26 cellular contexts compared by ENCODE assay signal in genomic region chr7:145643981-145644380, GRCh38.
"Had no signal": no experiment of that assay in that cellular context is flagged by ENCODE, and none has a peak within 500 bp of the region (broad histone marks: within the 10 kb centered on the region; RNA-seq: fewer than 3 reads in every experiment).

No MANE protein-coding gene starts in this region.

- H2AFZ ChIP-seq: parathyroid adenoma had no signal

- H3K79me2 ChIP-seq: parathyroid adenoma had no signal

- H3K4me1 Mint-ChIP-seq: activated CD4-positive, alpha-beta T cell treated with anti-CD3 and anti-CD28 coated beads, Interleukin-2, amount 10 ng/mL, durations not matched to agents 7 days and 5 days; activated CD8-positive, alpha-beta memory T cell treated with anti-CD3 and anti-CD28 coated beads, Interleukin-2, amount 10 ng/mL, durations not matched to agents 7 days and 5 days; activated naive CD4-positive, alpha-beta T cell treated with anti-CD3 and anti-CD28 coated beads, Interleukin-2, amount 10 ng/mL, durations not matched to agents 7 days and 5 days; memory B cell; nephron progenitor cell; stimulated activated naive B cell treated with anti-CD40 and anti-IgM and Interleukin-4, amounts not matched to agents 10 μg/mL and 1 μg/mL and 100 μg/mL, for 72 hours had no signal

- H3K27ac Mint-ChIP-seq: activated CD4-positive, alpha-beta T cell treated with anti-CD3 and anti-CD28 coated beads, Interleukin-2, amount 10 ng/mL, durations not matched to agents 7 days and 5 days; activated CD8-positive, alpha-beta memory T cell treated with anti-CD3 and anti-CD28 coated beads, Interleukin-2, amount 10 ng/mL, durations not matched to agents 7 days and 5 days; activated CD8-positive, alpha-beta T cell treated with anti-CD3 and anti-CD28 coated beads for 36 hours; activated naive CD4-positive, alpha-beta T cell treated with anti-CD3 and anti-CD28 coated beads, Interleukin-2, amount 10 ng/mL, durations not matched to agents 7 days and 5 days; memory B cell; nephron progenitor cell; stimulated activated naive B cell treated with anti-CD40 and anti-IgM and Interleukin-4, amounts not matched to agents 10 μg/mL and 1 μg/mL and 100 μg/mL, for 72 hours had no signal

- H3K4me3 ChIP-seq: coronary artery, esophagus muscularis mucosa, gastrocnemius medialis, right lobe of liver, skin epidermis, vagina had no signal

- DNase-seq: activated CD4-positive, alpha-beta T cell treated with anti-CD3 and anti-CD28 coated beads, Interleukin-2, amount 10 ng/mL, durations not matched to agents 7 days and 5 days; activated CD4-positive, CD25-positive, alpha-beta regulatory T cell treated with anti-CD3 and anti-CD28 coated beads, Interleukin-2, amount 50 U/mL, for 72 hours; activated CD8-positive, alpha-beta memory T cell treated with anti-CD3 and anti-CD28 coated beads, Interleukin-2, amount 10 ng/mL, durations not matched to agents 7 days and 5 days; activated CD8-positive, alpha-beta T cell treated with anti-CD3 and anti-CD28 coated beads for 36 hours; activated effector memory CD4-positive, alpha-beta T cell treated with anti-CD3 and anti-CD28 coated beads, Interleukin-2, amount 50 U/mL, for 16 hours; activated naive CD4-positive, alpha-beta T cell treated with anti-CD3 and anti-CD28 coated beads, Interleukin-2, amount 10 ng/mL, durations not matched to agents 7 days and 5 days; activated T-cell treated with anti-CD3 and anti-CD28 coated beads for 4 hours; amygdala; gastrocnemius medialis; head of caudate nucleus; hypothalamus; left ventricle myocardium superior; nephron progenitor cell; right lobe of liver; stimulated activated CD4-positive, alpha-beta T cell treated with anti-CD3 and anti-CD28 coated beads, Interleukin-15, amount 100 ng/mL, for 24 hours; stimulated activated naive B cell treated with anti-CD40 and anti-IgM and Interleukin-4, amounts not matched to agents 10 μg/mL and 1 μg/mL and 100 μg/mL, for 72 hours; trophoblast cell; WERI-Rb-1 had no signal

- H3K27me3 ChIP-seq: esophagus muscularis mucosa, gastrocnemius medialis, right lobe of liver, vagina had no signal

- FAIRE-seq: bronchial epithelial cell, islet of Langerhans had no signal

- H3K4me1 ChIP-seq: esophagus muscularis mucosa, gastrocnemius medialis, parathyroid adenoma, right lobe of liver, vagina had no signal

- H3K36me3 Mint-ChIP-seq: activated CD8-positive, alpha-beta memory T cell treated with anti-CD3 and anti-CD28 coated beads, Interleukin-2, amount 10 ng/mL, durations not matched to agents 7 days and 5 days; activated naive CD4-positive, alpha-beta T cell treated with anti-CD3 and anti-CD28 coated beads, Interleukin-2, amount 10 ng/mL, durations not matched to agents 7 days and 5 days; memory B cell; stimulated activated naive B cell treated with anti-CD40 and anti-IgM and Interleukin-4, amounts not matched to agents 10 μg/mL and 1 μg/mL and 100 μg/mL, for 72 hours had no signal

- H3K4me3 Mint-ChIP-seq: activated CD4-positive, alpha-beta T cell treated with anti-CD3 and anti-CD28 coated beads, Interleukin-2, amount 10 ng/mL, durations not matched to agents 7 days and 5 days; activated CD8-positive, alpha-beta memory T cell treated with anti-CD3 and anti-CD28 coated beads, Interleukin-2, amount 10 ng/mL, durations not matched to agents 7 days and 5 days; activated CD8-positive, alpha-beta T cell treated with anti-CD3 and anti-CD28 coated beads for 36 hours; activated naive CD4-positive, alpha-beta T cell treated with anti-CD3 and anti-CD28 coated beads, Interleukin-2, amount 10 ng/mL, durations not matched to agents 7 days and 5 days; memory B cell; nephron progenitor cell; stimulated activated naive B cell treated with anti-CD40 and anti-IgM and Interleukin-4, amounts not matched to agents 10 μg/mL and 1 μg/mL and 100 μg/mL, for 72 hours had no signal

- H3K27ac ChIP-seq: coronary artery, esophagus muscularis mucosa, gastrocnemius medialis, parathyroid adenoma, right lobe of liver, vagina, WERI-Rb-1 had no signal

- H3K9me3 ChIP-seq: gastrocnemius medialis, right lobe of liver, vagina had no signal

- H3K36me3 ChIP-seq: esophagus muscularis mucosa, gastrocnemius medialis, right lobe of liver, vagina, WERI-Rb-1 had no signal

- H3K9ac ChIP-seq: parathyroid adenoma had no signal

- ATAC-seq: activated CD8-positive, alpha-beta memory T cell treated with anti-CD3 and anti-CD28 coated beads, Interleukin-2, amount 10 ng/mL, durations not matched to agents 7 days and 5 days; activated CD8-positive, alpha-beta T cell treated with anti-CD3 and anti-CD28 coated beads for 36 hours; gastrocnemius medialis; left ventricle myocardium superior; right lobe of liver; stimulated activated naive B cell treated with anti-CD40 and anti-IgM and Interleukin-4, amounts not matched to agents 10 μg/mL and 1 μg/mL and 100 μg/mL, for 72 hours had no signal
